Comparison of ENCODE assay signal across 15 cellular contexts in the genomic region with DNA sequence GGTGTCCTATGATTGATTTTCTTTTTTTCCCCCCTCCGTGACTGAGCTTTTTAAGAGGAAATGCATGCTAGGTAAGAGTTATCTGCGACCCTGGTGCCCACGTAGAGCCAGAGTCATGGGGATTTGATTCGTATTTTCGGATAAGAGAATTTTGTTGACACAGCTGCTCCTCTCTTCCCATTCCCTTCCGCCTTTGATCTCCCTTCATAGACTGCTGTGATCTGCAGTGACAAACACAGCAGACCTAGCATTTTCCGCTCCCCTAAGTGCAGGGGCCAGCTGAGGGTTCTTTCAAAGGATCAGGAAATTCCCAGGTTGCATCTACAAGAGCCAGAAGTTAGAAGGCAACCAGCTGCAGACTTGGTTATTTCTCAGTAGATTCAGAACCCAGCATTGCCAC.
"Had no signal": no experiment of that assay in that cellular context is flagged by ENCODE, and none has a peak within 500 bp of the region (broad histone marks: within the 10 kb centered on the region; RNA-seq: fewer than 3 reads in every experiment).

No MANE protein-coding gene starts in this region.

- H3K27ac ChIP-seq: gastroesophageal sphincter, neural progenitor cell, tibial nerve, vagina had no signal

- H3K27me3 ChIP-seq: gastroesophageal sphincter, neural progenitor cell, tibial nerve, vagina had no signal

- H2AFZ ChIP-seq: neural progenitor cell had no signal

- H3K4me1 ChIP-seq: gastroesophageal sphincter, neural progenitor cell, tibial nerve, vagina had no signal

- DNase-seq: activated CD4-positive, alpha-beta T cell treated with anti-CD3 and anti-CD28 coated beads, Interleukin-2, amount 50 U/mL, for 4 hours; activated CD4-positive, CD25-positive, alpha-beta regulatory T cell treated with anti-CD3 and anti-CD28 coated beads, Interleukin-2, amount 50 U/mL, for 72 hours; activated effector memory CD4-positive, alpha-beta T cell treated with Interleukin-2 at 50 U/mL for 16 hours; activated T-cell treated with anti-CD3 and anti-CD28 coated beads, Interleukin-2, amount 50 U/mL, for 1 hour; caudate nucleus; cortex of kidney; effector memory CD8-positive, alpha-beta T cell; posterior cingulate gyrus; right cardiac atrium had no signal

- H3K4me3 ChIP-seq: gastroesophageal sphincter, neural progenitor cell, smooth muscle cell, tibial nerve, vagina had no signal

- ATAC-seq: effector memory CD8-positive, alpha-beta T cell; gastroesophageal sphincter; right cardiac atrium; stimulated activated memory B cell treated with anti-CD40 and anti-IgM and Interleukin-4, amounts not matched to agents 10 μg/mL and 1 μg/mL and 100 μg/mL, for 72 hours had no signal

- H3K4me2 ChIP-seq: neural progenitor cell, smooth muscle cell had no signal

- H3K36me3 ChIP-seq: neural progenitor cell had no signal

- H3K9ac ChIP-seq: neural progenitor cell had no signal
